1 cellular context compared by ENCODE assay signal in the genomic region with DNA sequence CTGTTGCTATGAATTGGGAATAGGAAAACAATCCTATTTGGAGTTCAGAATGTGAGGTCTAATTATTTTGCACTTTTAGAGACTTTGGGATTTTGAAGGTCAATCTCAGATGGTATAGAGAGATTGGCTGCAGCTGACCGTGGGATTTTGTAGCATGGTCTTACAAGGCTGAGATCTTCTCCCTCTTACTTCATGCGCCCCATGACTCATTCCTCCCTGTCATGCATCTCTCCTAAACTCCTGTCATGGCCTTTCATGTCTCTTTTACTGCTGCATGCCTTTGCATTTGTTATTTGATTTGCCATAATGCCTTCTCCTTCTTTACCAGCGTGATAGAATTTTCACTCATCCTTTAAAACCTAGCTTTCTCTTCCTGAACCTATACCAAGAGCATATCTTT.
TF ChIP-seq lines count a peak whose summit lies in the region.

No MANE protein-coding gene starts in this region.

TF ChIP-seq in HepG2, 621 proteins besides CTCF, POLR2A, EP300 and RAD21:
- TF ChIP-seq MIER2 (CRISPR knock-in tag; IDR thresholded peaks at IDR 0.05) = no peak
- TF ChIP-seq SP4 (CRISPR knock-in tag; IDR thresholded peaks at IDR 0.05) = no peak
- TF ChIP-seq SRSF1 (optimal IDR thresholded peaks at IDR 0.05; ENCODE audit: low read depth, low read length) = no peak
- TF ChIP-seq, protein P1, sequence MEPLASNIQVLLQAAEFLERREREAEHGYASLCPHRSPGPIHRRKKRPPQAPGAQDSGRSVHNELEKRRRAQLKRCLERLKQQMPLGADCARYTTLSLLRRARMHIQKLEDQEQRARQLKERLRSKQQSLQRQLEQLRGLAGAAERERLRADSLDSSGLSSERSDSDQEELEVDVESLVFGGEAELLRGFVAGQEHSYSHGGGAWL (CRISPR knock-in tag; IDR thresholded peaks at IDR 0.05) = no peak
- TF ChIP-seq ZNF18 (CRISPR knock-in tag; IDR thresholded peaks at IDR 0.05; ENCODE audit: insufficient replicate concordance) = no peak
- no peak for TF ChIP-seq RFX5 (IDR thresholded peaks at IDR 0.05; ENCODE audit: low read depth, low read length)
- no peak for TF ChIP-seq PAXIP1 (CRISPR knock-in tag; conservative IDR thresholded peaks at IDR 0.05)
- no peak for TF ChIP-seq SIX4 (CRISPR knock-in tag; IDR thresholded peaks at IDR 0.05)
- no peak for TF ChIP-seq EED (CRISPR knock-in tag; IDR thresholded peaks at IDR 0.05)
- TF ChIP-seq ZNF292 (CRISPR knock-in tag; IDR thresholded peaks at IDR 0.05; ENCODE audit: borderline replicate concordance, low read depth) = no peak
- no peak for TF ChIP-seq CC2D1A (CRISPR knock-in tag; IDR thresholded peaks at IDR 0.05)
- no peak for TF ChIP-seq ADNP (CRISPR knock-in tag; IDR thresholded peaks at IDR 0.05)
- no peak for TF ChIP-seq TRAFD1 (CRISPR knock-in tag; IDR thresholded peaks at IDR 0.05; ENCODE audit: borderline replicate concordance)
- no peak for TF ChIP-seq ZNF331 (CRISPR knock-in tag; IDR thresholded peaks at IDR 0.05)
- TF ChIP-seq AGO1 (IDR thresholded peaks at IDR 0.05; ENCODE audit: low read depth, low read length, poor library complexity, severe bottlenecking) = no peak
- TF ChIP-seq MAF1 (CRISPR knock-in tag; IDR thresholded peaks at IDR 0.05; ENCODE audit: borderline replicate concordance) = no peak
- TF ChIP-seq ZFX (CRISPR knock-in tag; IDR thresholded peaks at IDR 0.05; ENCODE audit: low read depth) = no peak
- TF ChIP-seq ZNF792 (CRISPR knock-in tag; IDR thresholded peaks at IDR 0.05) = no peak
